ENCODE assay signal across 20 cellular contexts in the genomic region with DNA sequence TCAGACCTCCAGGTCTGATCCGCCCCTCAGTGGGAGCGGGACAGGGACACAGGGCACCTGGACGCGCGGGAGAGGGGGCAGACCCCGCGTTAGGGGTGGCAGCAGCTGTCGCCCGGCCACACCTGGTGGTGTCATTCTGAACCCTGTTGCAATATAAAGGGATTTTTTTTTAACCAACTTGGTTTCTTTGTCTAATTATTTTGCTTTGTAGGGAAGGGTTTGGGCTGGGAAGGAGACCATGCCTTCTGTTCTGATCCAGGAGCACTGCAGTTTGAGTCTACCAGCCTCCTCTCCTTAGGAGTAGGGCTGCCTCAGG. TPM values are rescaled to one million over a fixed set of nuclear protein-coding genes. Genes with fewer than 3 reads are reported as not detected.
DNase-seq lines count a peak whose midpoint lies in the region; ATAC-seq and TF ChIP-seq lines count a peak whose summit lies in the region.
"Had no signal": no experiment of that assay in that cellular context is flagged by ENCODE, and none has a peak within 500 bp of the region (broad histone marks: within the 10 kb centered on the region; RNA-seq: fewer than 3 reads in every experiment).

No MANE protein-coding gene starts in this region.

- H3K36me3 ChIP-seq in left ventricle myocardium inferior (no peaks in the 10 kb centered on the region), heart left ventricle (no peaks in the 10 kb centered on the region), right lobe of liver (no peaks in the 10 kb centered on the region), thoracic aorta (no peaks in the 10 kb centered on the region)
- H3K36me3 ChIP-seq: BLaER1 treated with 17β-estradiol and CSF1 and Interleukin-3, amounts not matched to agents 10 nM and 100 nM; cardiac muscle cell; left lung had no signal

- H3K27me3 Mint-ChIP-seq in activated CD4-positive, alpha-beta memory T cell treated with anti-CD3 and anti-CD28 coated beads, Interleukin-2, amount 10 ng/mL, durations not matched to agents 7 days and 5 days: peaks cover 22% of the 10 kb centered on the region

- no peaks in the 10 kb centered on the region for H3K9me3 Mint-ChIP-seq in activated CD4-positive, alpha-beta memory T cell treated with anti-CD3 and anti-CD28 coated beads, Interleukin-2, amount 10 ng/mL, durations not matched to agents 7 days and 5 days

- DNase-seq in left ventricle myocardium inferior (no peak), heart left ventricle (no peak), dorsolateral prefrontal cortex (no peak), right lobe of liver (no peak), thoracic aorta (ENCODE audit: low spot score) (no peak), dedifferentiated amniotic fluid mesenchymal stem cell (ENCODE audit: extremely low spot score) (no peak), GDM1 (lab: John Stamatoyannopoulos, UW) (no peak)
- DNase-seq in activated CD4-positive, alpha-beta memory T cell treated with anti-CD3 and anti-CD28 coated beads, Interleukin-2, amount 10 ng/mL, durations not matched to agents 7 days and 5 days: no peak
- DNase-seq: activated CD4-positive, alpha-beta T cell treated with anti-CD3 and anti-CD28 coated beads, Interleukin-2, amount 50 U/mL, for 4 hours; activated naive CD4-positive, alpha-beta T cell; NCI-H1694 treated with DMSO at 0.1 percent for 48 hours; NCI-H226; NCI-H774; occipital lobe; SIG-M5 had no signal

- CTCF ChIA-PET in activated CD4-positive, alpha-beta memory T cell treated with anti-CD3 and anti-CD28 coated beads, Interleukin-2, amount 10 ng/mL, durations not matched to agents 7 days and 5 days (lab: Charles Lee): no interaction called here

- no peak overlapping the region for H3K27ac Mint-ChIP-seq in activated CD4-positive, alpha-beta memory T cell treated with anti-CD3 and anti-CD28 coated beads, Interleukin-2, amount 10 ng/mL, durations not matched to agents 7 days and 5 days

- H3K4me1 ChIP-seq in left ventricle myocardium inferior (peaks cover 12% of the 10 kb centered on the region), heart left ventricle (peaks cover 0 to 12% (median 4%) of the 10 kb centered on the region in 12 donors), right lobe of liver (peaks cover 0 to 43% (median 0%) of the 10 kb centered on the region in 4 donors), thoracic aorta (ENCODE audit: control insufficient read depth in 1 of 2, low read depth in 2 of 2) (peaks cover 0 to 14% of the 10 kb centered on the region in 2 donors)

- H3K27me3 ChIP-seq in left ventricle myocardium inferior (ENCODE audit: low read depth): peaks cover 40% of the 10 kb centered on the region
- peaks cover 0 to 23% (median 10%) of the 10 kb centered on the region in 9 donors for H3K27me3 ChIP-seq in heart left ventricle
- H3K27me3 ChIP-seq in dorsolateral prefrontal cortex: peaks cover 0 to 40% (median 13%) of the 10 kb centered on the region in 45 donors
- no peaks in the 10 kb centered on the region for H3K27me3 ChIP-seq in right lobe of liver
- H3K27me3 ChIP-seq in thoracic aorta (replicated peaks; ENCODE audit: insufficient read depth): peaks cover 7% of the 10 kb centered on the region

- intact Hi-C loops in left ventricle myocardium inferior (cut with micrococcal nuclease) (no loop called here), heart left ventricle (cut with DNase I) (no loop called here), dorsolateral prefrontal cortex (cut with DNase I) (no loop called here), right lobe of liver (cut with DNase I) (no loop called here)

- H3K9me3 ChIP-seq in left ventricle myocardium inferior (replicated peaks) (no peaks in the 10 kb centered on the region), heart left ventricle (no peaks in the 10 kb centered on the region), right lobe of liver (no peaks in the 10 kb centered on the region), thoracic aorta (no peaks in the 10 kb centered on the region)
- H3K9me3 ChIP-seq: gastroesophageal sphincter had no signal

- peaks cover 6% of the 10 kb centered on the region for H3K4me1 Mint-ChIP-seq in activated CD4-positive, alpha-beta memory T cell treated with anti-CD3 and anti-CD28 coated beads, Interleukin-2, amount 10 ng/mL, durations not matched to agents 7 days and 5 days

- H3K4me3 Mint-ChIP-seq in activated CD4-positive, alpha-beta memory T cell treated with anti-CD3 and anti-CD28 coated beads, Interleukin-2, amount 10 ng/mL, durations not matched to agents 7 days and 5 days: no peak overlapping the region

- H3K27ac ChIP-seq in left ventricle myocardium inferior (replicated peaks): no peak overlapping the region
- no peak overlapping the region for H3K27ac ChIP-seq in heart left ventricle
- H3K27ac ChIP-seq in dorsolateral prefrontal cortex: no peak overlapping the region
- H3K27ac ChIP-seq in right lobe of liver: peak overlapping the region; percentile 56 to 100 (median 91)
- no peak overlapping the region for H3K27ac ChIP-seq in thoracic aorta
- H3K27ac ChIP-seq: BLaER1 treated with 17β-estradiol and CSF1 and Interleukin-3, amounts not matched to agents 10 nM and 100 nM; cardiac muscle cell; left lung had no signal

- ATAC-seq in heart left ventricle (no peak), right lobe of liver (no peak), thoracic aorta (ENCODE audit: insufficient number of reproducible peaks, low FRiP score, low read depth) (no peak)

- H3K36me3 Mint-ChIP-seq in activated CD4-positive, alpha-beta memory T cell treated with anti-CD3 and anti-CD28 coated beads, Interleukin-2, amount 10 ng/mL, durations not matched to agents 7 days and 5 days (ENCODE audit: low read depth): no peaks in the 10 kb centered on the region

- TF ChIP-seq CTCF in left ventricle myocardium inferior (IDR thresholded peaks at IDR 0.05; ENCODE audit: borderline replicate concordance): no peak
- no peak for TF ChIP-seq CTCF in heart left ventricle (IDR thresholded peaks at IDR 0.05)
- no peak for TF ChIP-seq CTCF in dorsolateral prefrontal cortex (IDR thresholded peaks at IDR 0.05 in 54 of 56, conservative IDR thresholded peaks at IDR 0.05 in 2 of 56; ENCODE audit: low read depth in 1 of 56, partially characterized antibody in 56 of 56)
- no peak for TF ChIP-seq CTCF in right lobe of liver (IDR thresholded peaks at IDR 0.05)
- TF ChIP-seq CTCF in thoracic aorta (IDR thresholded peaks at IDR 0.05): no peak

- TF ChIP-seq POLR2A in heart left ventricle (IDR thresholded peaks at IDR 0.05) (no peak), right lobe of liver (IDR thresholded peaks at IDR 0.05) (peak; percentile 65)

- H3K4me3 ChIP-seq in left ventricle myocardium inferior: peak overlapping the region; percentile 63
- peak overlapping the region in 1 of 12 donors; percentile 7 for H3K4me3 ChIP-seq in heart left ventricle
- H3K4me3 ChIP-seq in dorsolateral prefrontal cortex: peak overlapping the region in 38 of 59 donors; percentile 30 to 64 (median 50)
- peak overlapping the region; percentile 44 to 66 (median 64) for H3K4me3 ChIP-seq in right lobe of liver
- peak overlapping the region; percentile 61 for H3K4me3 ChIP-seq in thoracic aorta
- H3K4me3 ChIP-seq: BLaER1 treated with 17β-estradiol and CSF1 and Interleukin-3, amounts not matched to agents 10 nM and 100 nM; left lung had no signal

- POLR2A ChIA-PET in activated CD4-positive, alpha-beta memory T cell treated with anti-CD3 and anti-CD28 coated beads, Interleukin-2, amount 10 ng/mL, durations not matched to agents 7 days and 5 days (lab: Charles Lee): no interaction called here

- WGBS in heart left ventricle, 4 donors: 56 to 80% (median 67%) methylated on average over 2 to 9 of the region's 9 CpGs
- WGBS in right lobe of liver (ENCODE audit: insufficient coverage, low coverage, low lambda C conversion rate, missing lambda C conversion rate): 17% methylated on average over 8 of the region's 9 CpGs

RNA-seq across cellular contexts. Expression of gene ASS1, which starts 10.9 kb away (rescaled TPM):
- 71.3 TPM for total RNA-seq in left ventricle myocardium inferior
- total RNA-seq in heart left ventricle: 100 to 1,000 TPM in 3 of 9 donors, 10 to 100 TPM in 6; 31.5 to 154 (median 60.5) TPM
- 10 to 100 TPM; 56.5 to 88.6 TPM for polyA plus RNA-seq in heart left ventricle
- 10 to 100 TPM; 18.2 to 91.9 (median 42.6) TPM for total RNA-seq in dorsolateral prefrontal cortex
- 1,000 to 10,000 TPM in 3 of 6 experiments, 100 to 1,000 TPM in 3; 437 to 1,278 (median 1,014) TPM for total RNA-seq in right lobe of liver
- total RNA-seq in thoracic aorta: 10 to 100 TPM; 65.4 to 81.7 TPM
- total RNA-seq in activated CD4-positive, alpha-beta memory T cell treated with anti-CD3 and anti-CD28 coated beads, Interleukin-2, amount 10 ng/mL, durations not matched to agents 7 days and 5 days: 10 to 100 TPM in 1 of 2 experiments, 1 to 10 TPM in 1; 8.6 to 10.1 TPM
- total RNA-seq: A172 had no signal

Comparison
In these comparisons a context has a peak if more than half of its experiments do, and no peak if none do; other contexts are left out.
1. H3K27ac ChIP-seq: peak in right lobe of liver (3 of 3); none in left ventricle myocardium inferior (single experiment), heart left ventricle (0 of 12), dorsolateral prefrontal cortex (0 of 59) and thoracic aorta (0 of 2).